ENCODE assay signal across 16 cellular contexts in the genomic region with DNA sequence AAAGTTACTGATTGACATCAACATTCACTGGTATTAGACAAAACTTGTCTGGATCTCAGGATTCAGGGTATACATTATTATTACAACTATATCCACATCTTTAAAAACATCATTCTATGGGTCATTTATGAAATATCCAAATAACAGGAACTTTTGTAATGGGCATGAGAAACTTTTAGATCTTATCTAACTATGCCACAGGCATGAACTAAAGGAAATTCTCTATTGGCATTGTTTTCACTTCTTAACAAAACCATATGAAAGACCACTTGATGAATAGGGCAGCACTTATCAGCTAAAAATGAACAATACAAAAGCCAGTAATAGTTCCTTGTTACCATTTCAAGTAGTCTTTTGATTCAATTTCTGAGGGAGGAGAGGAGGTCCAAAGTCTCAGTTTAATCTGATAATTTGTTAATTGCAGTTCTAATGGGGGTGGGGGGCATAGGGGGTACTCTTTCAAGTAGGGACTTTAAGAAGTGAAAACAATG. TPM values are rescaled to one million over a fixed set of nuclear protein-coding genes. Genes with fewer than 3 reads are reported as not detected.
DNase-seq lines count a peak whose midpoint lies in the region; ATAC-seq, FAIRE-seq and TF ChIP-seq lines count a peak whose summit lies in the region.
"Had no signal": no experiment of that assay in that cellular context is flagged by ENCODE, and none has a peak within 500 bp of the region (broad histone marks: within the 10 kb centered on the region; RNA-seq: fewer than 3 reads in every experiment).

No MANE protein-coding gene starts in this region.

- H3K27me3 ChIP-seq in HepG2 (ENCODE audit: control insufficient read depth in 1 of 2, insufficient read depth in 2 of 2, low read length in 2 of 2) (no peaks in the 10 kb centered on the region; a peak in 1 of 5 replicates), right lobe of liver (no peaks in the 10 kb centered on the region), adipocyte (replicated peaks; ENCODE audit: control insufficient read depth, insufficient read depth, low read length) (no peaks in the 10 kb centered on the region), small intestine (ENCODE audit: control insufficient read depth in 2 of 2, insufficient read depth in 2 of 2, low read length in 2 of 2) (no peaks in the 10 kb centered on the region), Karpas-422 (ENCODE audit: low read length) (no peaks in the 10 kb centered on the region)

- no peaks in the 10 kb centered on the region for H3K9me2 ChIP-seq in Karpas-422 (replicated peaks; ENCODE audit: insufficient read depth, low read length)

- H3K9me3 ChIP-seq in HepG2 (ENCODE audit: low read length): no peaks in the 10 kb centered on the region
- no peaks in the 10 kb centered on the region for H3K9me3 ChIP-seq in right lobe of liver
- no peaks in the 10 kb centered on the region for H3K9me3 ChIP-seq in adipocyte (ENCODE audit: control insufficient read depth, low read length)
- H3K9me3 ChIP-seq in small intestine (ENCODE audit: control insufficient read depth, low read depth): no peaks in the 10 kb centered on the region
- no peaks in the 10 kb centered on the region for H3K9me3 ChIP-seq in Karpas-422 (ENCODE audit: low read length)

- no peaks in the 10 kb centered on the region for H3K79me2 ChIP-seq in HepG2 (ENCODE audit: insufficient read depth, low read length)
- H3K79me2 ChIP-seq in Karpas-422 (ENCODE audit: low read length): peaks cover 58% of the 10 kb centered on the region

- H3K9ac ChIP-seq in HepG2 (ENCODE audit: insufficient read depth, low read depth, low read length) (no peak overlapping the region), adipocyte (ENCODE audit: low read length) (no peak overlapping the region), Karpas-422 (ENCODE audit: low read length) (no peak overlapping the region)

- H3K27ac ChIP-seq in HepG2 (ENCODE audit: extremely low read length, insufficient read depth, low read length) (no peak overlapping the region), right lobe of liver (no peak overlapping the region), small intestine (ENCODE audit: low read depth in 1 of 2, low read length in 1 of 2) (no peak overlapping the region), Karpas-422 (ENCODE audit: low read length) (no peak overlapping the region)

- no peak for ATAC-seq in HepG2
- ATAC-seq in right lobe of liver: no peak
- ATAC-seq in GM21526 (IDR thresholded peaks at IDR 0.05; ENCODE audit: low FRiP score, unreplicated experiment): no peak
- ATAC-seq: HCT116 had no signal

- H4K20me1 ChIP-seq in HepG2 (ENCODE audit: insufficient read depth, low read length) (no peaks in the 10 kb centered on the region), Karpas-422 (ENCODE audit: insufficient read depth, low read depth, low read length) (0 out of 2 replicates have a peak, but pooled peaks cover 6% of the 10 kb centered on the region)

- in situ Hi-C loops in HepG2 (cut with HindIII; ENCODE audit: extremely low pct_ligation_motif_present, low pct_unique_long_range_greater_than_20kb): no loop called here

- H3K4me1 ChIP-seq in HepG2 (ENCODE audit: insufficient read depth, low read length): peaks cover 26% of the 10 kb centered on the region
- H3K4me1 ChIP-seq in right lobe of liver: peaks cover 0 to 11% (median 0%) of the 10 kb centered on the region in 4 donors
- H3K4me1 ChIP-seq in adipocyte (ENCODE audit: control insufficient read depth, insufficient read depth, low read length): peaks cover 4% of the 10 kb centered on the region
- H3K4me1 ChIP-seq in small intestine (ENCODE audit: control insufficient read depth in 2 of 2, insufficient read depth in 1 of 2, low read depth in 1 of 2, low read length in 1 of 2): peaks cover 4 to 6% of the 10 kb centered on the region in 2 donors
- no peaks in the 10 kb centered on the region for H3K4me1 ChIP-seq in Karpas-422 (ENCODE audit: low read length)

- no peak overlapping the region for H3K4me2 ChIP-seq in HepG2 (ENCODE audit: low read depth, low read length)
- no peak overlapping the region for H3K4me2 ChIP-seq in Karpas-422 (ENCODE audit: low read depth, low read length, poor library complexity, severe bottlenecking)

- TF ChIP-seq EP300 in HepG2 (IDR thresholded peaks at IDR 0.05; ENCODE audit: low read depth in 2 of 2, low read length in 2 of 2): no peak
- no peak for TF ChIP-seq EP300 in HepG2 (CRISPR knock-in tag; IDR thresholded peaks at IDR 0.05; ENCODE audit: borderline replicate concordance)

- TF ChIP-seq RAD21 in HepG2 (CRISPR knock-in tag; IDR thresholded peaks at IDR 0.05): no peak

- POLR2A ChIA-PET in HepG2 (lab: Yijun Ruan, JAX): no interaction called here

- BruUV-seq in HepG2 (replicated peaks; lab: Mats Ljungman, UMichigan): no TSS peak

- TF ChIP-seq POLR2A in HepG2 (IDR thresholded peaks at IDR 0.05; ENCODE audit: insufficient read depth in 1 of 2, low read depth in 2 of 2, low read length in 2 of 2) (no peak), right lobe of liver (IDR thresholded peaks at IDR 0.05) (no peak)

- DNase-seq in HepG2 (ENCODE audit: low spot score) (peak; percentile 6), right lobe of liver (no peak), adipocyte (ENCODE audit: low read depth) (peak; percentile 59), foreskin melanocyte (peak; percentile 24), small intestine (peak; percentile 18), Karpas-422 (no peak), NCI-H526 (lab: John Stamatoyannopoulos, UW) (no peak)
- DNase-seq: AML-193; CD8-positive, alpha-beta memory T cell; MV-4-11; NCI-H1436; NCI-H2081; NCI-H226 had no signal

- no peak for TF ChIP-seq CTCF in HepG2 (CRISPR knock-in tag; IDR thresholded peaks at IDR 0.05)
- no peak for TF ChIP-seq CTCF in right lobe of liver (IDR thresholded peaks at IDR 0.05)

- CTCF ChIA-PET in HepG2 (lab: Yijun Ruan, JAX; ENCODE audit: low intra/inter-chr PET ratio, low total read pairs): no interaction called here

- H3K4me3 ChIP-seq in HepG2 (replicated peaks in 1 of 3; ENCODE audit: insufficient read depth in 1 of 3, low read depth in 2 of 3, low read length in 3 of 3) (no peak overlapping the region), right lobe of liver (no peak overlapping the region), adipocyte (ENCODE audit: low read length) (no peak overlapping the region), small intestine (ENCODE audit: low read depth in 1 of 2, low read length in 2 of 2) (no peak overlapping the region), Karpas-422 (ENCODE audit: low read length) (no peak overlapping the region)

- H3K36me3 ChIP-seq in HepG2 (replicated peaks in 1 of 2; ENCODE audit: control insufficient read depth in 1 of 2, insufficient read depth in 2 of 2, low read length in 2 of 2) (peaks cover 1 to 5% of the 10 kb centered on the region in 2 experiments; a peak in 2 of 5 replicates), right lobe of liver (no peaks in the 10 kb centered on the region), adipocyte (ENCODE audit: control insufficient read depth, insufficient read depth, low read length, severe bottlenecking) (no peaks in the 10 kb centered on the region), small intestine (ENCODE audit: control insufficient read depth in 2 of 2, insufficient read depth in 2 of 2, low read length in 2 of 2) (no peaks in the 10 kb centered on the region), Karpas-422 (ENCODE audit: insufficient read depth, low read length) (no peaks in the 10 kb centered on the region)

- intact Hi-C loops in HepG2 (cut with micrococcal nuclease; ENCODE audit: unreplicated experiment) (no loop called here), right lobe of liver (cut with DNase I) (no loop called here)

- FAIRE-seq in HepG2 (lab: Jason Lieb, UNC): no peak
- FAIRE-seq in small intestine (lab: Jason Lieb, UNC): no peak

- no peak overlapping the region for H2AFZ ChIP-seq in HepG2 (ENCODE audit: low read length)
- no peak overlapping the region for H2AFZ ChIP-seq in Karpas-422 (ENCODE audit: low read length)

RNA-seq across cellular contexts. Expression of a gene that starts 30.8 kb away (rescaled TPM):
- 0.98 and 1.6 TPM in 2 replicates for total RNA-seq in HepG2 (2016; rRNA removed; fragmentation: Illumina TruSeq; extraction: Trizol)
- total RNA-seq in HepG2 (2016; cell fraction: cytosol; rRNA removed; fragmentation: Illumina TruSeq; extraction: Trizol; ENCODE audit: low read depth): 0.62 and 0.71 TPM in 2 replicates
- total RNA-seq in HepG2 (2016; cell fraction: insoluble cytoplasmic fraction; rRNA removed; fragmentation: Illumina TruSeq; extraction: Trizol): 1.00 and 1.9 TPM in 2 replicates
- 1.8 and 1.9 TPM in 2 replicates for total RNA-seq in HepG2 (2016; cell fraction: membrane; rRNA removed; fragmentation: Illumina TruSeq; extraction: Trizol)
- total RNA-seq in HepG2 (2016; cell fraction: nucleus; rRNA removed; fragmentation: Illumina TruSeq; extraction: Trizol): 0.99 and 1.3 TPM in 2 replicates
- 0.27 and 0.29 TPM in 2 replicates for polyA plus RNA-seq in HepG2 (2011; rRNA removed)
- polyA plus RNA-seq in HepG2 (2011; cell fraction: cytosol; rRNA removed): 0.12 and 0.42 TPM in 2 replicates
- 0.43 and 0.48 TPM in 2 replicates for polyA plus RNA-seq in HepG2 (2011; cell fraction: nucleus; rRNA removed)
- 0.38 and 0.53 TPM in 2 replicates for polyA plus RNA-seq in HepG2 (2012)
- 0.38 and 0.65 TPM in 2 replicates for polyA plus RNA-seq in HepG2 (2016; cell fraction: cytosol; fragmentation: Illumina TruSeq; extraction: Trizol; ENCODE audit: low read depth)
- 0.47 and 0.85 TPM in 2 replicates for polyA plus RNA-seq in HepG2 (2016; cell fraction: insoluble cytoplasmic fraction; fragmentation: Illumina TruSeq; extraction: Trizol; ENCODE audit: low read depth)
- polyA plus RNA-seq in HepG2 (2016; cell fraction: membrane; fragmentation: Illumina TruSeq; extraction: Trizol; ENCODE audit: low read depth): 0.76 and 1.2 TPM in 2 replicates
- 0.41 and 2.0 TPM in 2 replicates for polyA plus RNA-seq in HepG2 (2016; cell fraction: nucleus; fragmentation: Illumina TruSeq; extraction: Trizol; ENCODE audit: insufficient read depth, low read depth)
- 4.2 and 10.4 TPM in 2 replicates for polyA minus RNA-seq in HepG2 (2011; rRNA and poly(A)+ RNA removed; ENCODE audit: low replicate concordance)
- 2.1 TPM in 1 of 2 replicates, not detected in the other for polyA minus RNA-seq in HepG2 (2011; cell fraction: cytosol; rRNA and poly(A)+ RNA removed)
- polyA minus RNA-seq in HepG2 (2011; cell fraction: nucleus; rRNA and poly(A)+ RNA removed): 0.39 and 1.1 TPM in 2 replicates
- 1 to 10 TPM; 2.2 to 4.4 (median 3.1) TPM for total RNA-seq in right lobe of liver
- polyA plus RNA-seq in small intestine: 1 to 10 TPM; 1.6 to 6.8 (median 2.0) TPM
- total RNA-seq in Karpas-422 (2014; rRNA removed; shearing (Covaris generic); ENCODE audit: low replicate concordance): 2.6 and 9.6 TPM in 2 replicates

RNA-seq across cellular contexts. Expression of a gene that starts 55.3 kb away (rescaled TPM):
- total RNA-seq in HepG2 (2016; rRNA removed; fragmentation: Illumina TruSeq; extraction: Trizol) (1.8 and 2.0 TPM in 2 replicates), right lobe of liver (1 to 10 TPM in 4 of 6 experiments, under 1 TPM in 2; 0.31 to 2.8 (median 1.5) TPM)
- total RNA-seq in HepG2 (2016; cell fraction: cytosol; rRNA removed; fragmentation: Illumina TruSeq; extraction: Trizol; ENCODE audit: low read depth): 0.53 and 1.0 TPM in 2 replicates
- 1.4 and 2.3 TPM in 2 replicates for total RNA-seq in HepG2 (2016; cell fraction: insoluble cytoplasmic fraction; rRNA removed; fragmentation: Illumina TruSeq; extraction: Trizol)
- total RNA-seq in HepG2 (2016; cell fraction: membrane; rRNA removed; fragmentation: Illumina TruSeq; extraction: Trizol): 1.3 and 1.5 TPM in 2 replicates
- 1.9 and 2.1 TPM in 2 replicates for total RNA-seq in HepG2 (2016; cell fraction: nucleus; rRNA removed; fragmentation: Illumina TruSeq; extraction: Trizol)
- polyA plus RNA-seq in HepG2 (2011; rRNA removed) (1.7 and 2.2 TPM in 2 replicates), small intestine (10 to 100 TPM in 1 of 3 donors, 1 to 10 TPM in 2; 2.2 to 10.4 (median 4.6) TPM)
- polyA plus RNA-seq in HepG2 (2011; cell fraction: cytosol; rRNA removed): 1.7 and 2.2 TPM in 2 replicates
- polyA plus RNA-seq in HepG2 (2011; cell fraction: nucleus; rRNA removed): 9.9 and 10.1 TPM in 2 replicates
- 0.88 and 1.6 TPM in 2 replicates for polyA plus RNA-seq in HepG2 (2012)
- polyA plus RNA-seq in HepG2 (2016; cell fraction: cytosol; fragmentation: Illumina TruSeq; extraction: Trizol; ENCODE audit: low read depth): 0.47 and 1.2 TPM in 2 replicates
- 1.7 and 2.2 TPM in 2 replicates for polyA plus RNA-seq in HepG2 (2016; cell fraction: insoluble cytoplasmic fraction; fragmentation: Illumina TruSeq; extraction: Trizol; ENCODE audit: low read depth)
- 0.94 and 1.7 TPM in 2 replicates for polyA plus RNA-seq in HepG2 (2016; cell fraction: membrane; fragmentation: Illumina TruSeq; extraction: Trizol; ENCODE audit: low read depth)
- polyA plus RNA-seq in HepG2 (2016; cell fraction: nucleus; fragmentation: Illumina TruSeq; extraction: Trizol; ENCODE audit: insufficient read depth, low read depth): 4.0 and 5.0 TPM in 2 replicates
- 1.3 and 7.5 TPM in 2 replicates for polyA minus RNA-seq in HepG2 (2011; rRNA and poly(A)+ RNA removed; ENCODE audit: low replicate concordance)
- polyA minus RNA-seq in HepG2 (2011; cell fraction: cytosol; rRNA and poly(A)+ RNA removed): 0.69 and 0.79 TPM in 2 replicates
- 1.4 and 2.1 TPM in 2 replicates for polyA minus RNA-seq in HepG2 (2011; cell fraction: nucleus; rRNA and poly(A)+ RNA removed)
- total RNA-seq in Karpas-422 (2014; rRNA removed; shearing (Covaris generic); ENCODE audit: low replicate concordance): 2.2 and 2.5 TPM in 2 replicates
- total RNA-seq: HT1080 had no signal

Comparison
In these comparisons a context has a peak if more than half of its experiments do, and no peak if none do; other contexts are left out.
1. DNase-seq: peak in HepG2 (single experiment), adipocyte (single experiment), foreskin melanocyte (single experiment) and small intestine (single experiment); none in right lobe of liver (0 of 3), Karpas-422 (single experiment) and NCI-H526 (0 of 2).